In the genomic region with DNA sequence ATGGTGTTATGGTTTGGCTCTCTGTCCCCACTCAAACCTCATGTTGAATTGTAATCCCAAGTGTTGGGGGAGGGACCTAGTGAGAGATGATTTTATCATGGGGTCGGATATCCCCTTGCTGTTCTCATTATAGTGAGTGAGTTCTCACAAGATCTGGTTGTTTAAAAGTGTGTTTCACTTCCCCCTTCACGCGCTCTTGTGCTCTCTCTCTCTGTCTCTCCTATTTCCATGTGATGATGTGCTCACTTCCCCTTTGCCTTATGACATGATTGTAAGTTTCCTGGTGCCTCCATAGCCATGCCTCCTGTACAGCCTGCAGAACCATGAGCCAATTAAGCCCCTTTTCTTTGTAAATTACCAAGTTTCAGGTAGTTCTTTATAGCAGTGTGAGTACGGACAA, we compare ENCODE assay signal across 12 cellular contexts.
A peak's percentile ranks its signal among the peaks of the same experiment; 100 is the strongest.
DNase-seq lines count a peak whose midpoint lies in the region; ATAC-seq and TF ChIP-seq lines count a peak whose summit lies in the region.
"Had no signal": no experiment of that assay in that cellular context is flagged by ENCODE, and none has a peak within 500 bp of the region (broad histone marks: within the 10 kb centered on the region; RNA-seq: fewer than 3 reads in every experiment).

No MANE protein-coding gene starts in this region.

- no peaks in the 10 kb centered on the region for H3K4me1 Mint-ChIP-seq in type B pancreatic cell (ENCODE audit: unreplicated experiment)
- H3K4me1 Mint-ChIP-seq: CD14-positive monocyte had no signal

- H3K27ac Mint-ChIP-seq in type B pancreatic cell, result no peak overlapping the region
- H3K27ac Mint-ChIP-seq: CD14-positive monocyte had no signal

- no peak overlapping the region for H3K4me3 Mint-ChIP-seq in type B pancreatic cell
- H3K4me3 Mint-ChIP-seq: CD14-positive monocyte had no signal

- H3K27me3 Mint-ChIP-seq in type B pancreatic cell, result no peaks in the 10 kb centered on the region

- no peak for TF ChIP-seq CTCF in type B pancreatic cell (conservative IDR thresholded peaks at IDR 0.05)

- H3K36me3 Mint-ChIP-seq in type B pancreatic cell, result no peaks in the 10 kb centered on the region
- H3K36me3 Mint-ChIP-seq: CD14-positive monocyte had no signal

- peak; percentile 91 for ATAC-seq in GM18870 (IDR thresholded peaks at IDR 0.05; ENCODE audit: unreplicated experiment)
- peak; percentile 63 for ATAC-seq in GM21723 (IDR thresholded peaks at IDR 0.05; ENCODE audit: unreplicated experiment)
- peak; percentile 86 for ATAC-seq in HG03432 (IDR thresholded peaks at IDR 0.05; ENCODE audit: unreplicated experiment)
- ATAC-seq: HCT116 had no signal

- no peaks in the 10 kb centered on the region for H3K9me3 Mint-ChIP-seq in type B pancreatic cell

- DNase-seq in OCI-M1 (lab: John Stamatoyannopoulos, UW) (peak; percentile 8), type B pancreatic cell (ENCODE audit: extremely low spot score, unreplicated experiment) (no peak), amygdala (lab: John Stamatoyannopoulos, UW) (no peak), putamen (ENCODE audit: low spot score) (no peak)
- DNase-seq in central memory CD4-positive, alpha-beta T cell, result no peak
- DNase-seq: activated effector memory CD4-positive, alpha-beta T cell treated with Interleukin-2 at 50 U/mL for 16 hours; SHP77 treated with DMSO at 0.1 percent for 48 hours had no signal
